ENCODE assay signal across 17 cellular contexts in genomic region chr2:80496770-80497169, GRCh38.
DNase-seq lines count a peak whose midpoint lies in the region; ATAC-seq and TF ChIP-seq lines count a peak whose summit lies in the region.
"Had no signal": no experiment of that assay in that cellular context is flagged by ENCODE, and none has a peak within 500 bp of the region (broad histone marks: within the 10 kb centered on the region; RNA-seq: fewer than 3 reads in every experiment).

No MANE protein-coding gene starts in this region.

- no peak overlapping the region for H3K4me3 Mint-ChIP-seq in activated naive CD4-positive, alpha-beta T cell treated with anti-CD3 and anti-CD28 coated beads for 36 hours

- H3K27me3 ChIP-seq in brain microvascular endothelial cell (replicated peaks) = no peaks in the 10 kb centered on the region
- H3K27me3 ChIP-seq in kidney epithelial cell (ENCODE audit: control insufficient read depth, insufficient read depth, low read length) = no peaks in the 10 kb centered on the region

- no peak for TF ChIP-seq CTCF in brain microvascular endothelial cell (IDR thresholded peaks at IDR 0.05; ENCODE audit: low read depth, low read length, missing control alignments)
- TF ChIP-seq CTCF in kidney epithelial cell (IDR thresholded peaks at IDR 0.05; ENCODE audit: insufficient read depth, low read length, poor library complexity, severe bottlenecking) = no peak
- TF ChIP-seq CTCF in GM10266 (IDR thresholded peaks at IDR 0.05; ENCODE audit: control insufficient read depth, insufficient read depth, low read depth, missing control alignments) = no peak

- intact Hi-C loops in activated naive CD4-positive, alpha-beta T cell treated with anti-CD3 and anti-CD28 coated beads for 36 hours (cut with micrococcal nuclease) = no loop called here

- no peak for ATAC-seq in GM18520 (IDR thresholded peaks at IDR 0.05; ENCODE audit: unreplicated experiment)
- ATAC-seq: activated naive CD4-positive, alpha-beta T cell treated with anti-CD3 and anti-CD28 coated beads, Interleukin-2, amount 50 U/mL, for 72 hours; K562; left lobe of liver had no signal

- no peaks in the 10 kb centered on the region for H3K36me3 ChIP-seq in brain microvascular endothelial cell (replicated peaks)
- H3K36me3 ChIP-seq in kidney epithelial cell (ENCODE audit: control insufficient read depth, insufficient read depth, low read length) = no peaks in the 10 kb centered on the region

- CTCF ChIA-PET in activated naive CD4-positive, alpha-beta T cell treated with anti-CD3 and anti-CD28 coated beads for 36 hours (lab: Charles Lee) = no interaction called here

- H3K27ac Mint-ChIP-seq in activated naive CD4-positive, alpha-beta T cell treated with anti-CD3 and anti-CD28 coated beads for 36 hours = no peak overlapping the region
- H3K27ac Mint-ChIP-seq: activated naive CD4-positive, alpha-beta T cell treated with anti-CD3 and anti-CD28 coated beads, Interleukin-2, amount 50 U/mL, for 72 hours had no signal

- peaks cover 13% of the 10 kb centered on the region for H3K9me3 Mint-ChIP-seq in activated naive CD4-positive, alpha-beta T cell treated with anti-CD3 and anti-CD28 coated beads for 36 hours

- H3K4me1 Mint-ChIP-seq in activated naive CD4-positive, alpha-beta T cell treated with anti-CD3 and anti-CD28 coated beads for 36 hours (ENCODE audit: low read depth) = no peaks in the 10 kb centered on the region

- peak; percentile 61 for DNase-seq in ACHN
- peak; percentile 61 for DNase-seq in HT-29 (ENCODE audit: low spot score)
- peak; percentile 21 for DNase-seq in brain microvascular endothelial cell
- DNase-seq in kidney epithelial cell (ENCODE audit: low read depth) = peak; percentile 66
- DNase-seq in activated naive CD4-positive, alpha-beta T cell treated with anti-CD3 and anti-CD28 coated beads for 36 hours = no peak
- DNase-seq in GM10266 (ENCODE audit: extremely low spot score) = no peak
- DNase-seq in SK-N-DZ (ENCODE audit: low spot score) = no peak
- DNase-seq: cortex of kidney, glutamatergic neuron, NCI-H146, NCI-H526 treated with DMSO at 0.1 percent for 48 hours, Right ventricle myocardium superior, trophoblast cell had no signal

- H3K27me3 Mint-ChIP-seq in activated naive CD4-positive, alpha-beta T cell treated with anti-CD3 and anti-CD28 coated beads for 36 hours (ENCODE audit: low read depth) = no peaks in the 10 kb centered on the region

- in situ Hi-C loops in ACHN (cut with HindIII; ENCODE audit: low pct_ligation_motif_present, low pct_unique_long_range_greater_than_20kb, low sequenced_read_pairs) = no loop called here
- in situ Hi-C loops in brain microvascular endothelial cell (cut with HindIII; ENCODE audit: low pct_ligation_motif_present, low sequenced_read_pairs) = no loop called here

- no peak overlapping the region for H3K27ac ChIP-seq in brain microvascular endothelial cell

- no peak overlapping the region for H3K4me3 ChIP-seq in brain microvascular endothelial cell (ENCODE audit: low read depth, low read length)
- H3K4me3 ChIP-seq in kidney epithelial cell (ENCODE audit: low read depth, low read length) = no peak overlapping the region
- H3K4me3 ChIP-seq: K562 had no signal

- H3K36me3 Mint-ChIP-seq in activated naive CD4-positive, alpha-beta T cell treated with anti-CD3 and anti-CD28 coated beads for 36 hours (ENCODE audit: low read depth) = no peaks in the 10 kb centered on the region

Comparison
In these comparisons a context has a peak if more than half of its experiments do, and no peak if none do; other contexts are left out.
1. DNase-seq: peak in ACHN (single experiment), HT-29 (single experiment), brain microvascular endothelial cell (single experiment) and kidney epithelial cell (single experiment); none in activated naive CD4-positive, alpha-beta T cell treated with anti-CD3 and anti-CD28 coated beads for 36 hours (single experiment), GM10266 (single experiment) and SK-N-DZ (single experiment).